ENCODE assay signal across 7 cellular contexts in genomic region chr19:16988661-16989060, GRCh38. TPM values are rescaled to one million over a fixed set of nuclear protein-coding genes. Genes with fewer than 3 reads are reported as not detected.
"Had no signal": no experiment of that assay in that cellular context is flagged by ENCODE, and none has a peak within 500 bp of the region (broad histone marks: within the 10 kb centered on the region; RNA-seq: fewer than 3 reads in every experiment).

No MANE protein-coding gene starts in this region.

- H3K27ac ChIP-seq: GM23248 had no signal

- H3K4me3 ChIP-seq: GM23248, HAP-1 had no signal

- H3K36me3 ChIP-seq: HAP-1 had no signal

- DNase-seq: GM23248, GOT3, H7, IMR-90 had no signal

- H3K4me1 ChIP-seq: HAP-1 had no signal

RNA-seq across cellular contexts. Expression of gene CPAMD8, which starts 37.9 kb away (rescaled TPM):
- total RNA-seq: H4, HT-29 had no signal
